ENCODE assay signal across 2 cellular contexts in the genomic region with DNA sequence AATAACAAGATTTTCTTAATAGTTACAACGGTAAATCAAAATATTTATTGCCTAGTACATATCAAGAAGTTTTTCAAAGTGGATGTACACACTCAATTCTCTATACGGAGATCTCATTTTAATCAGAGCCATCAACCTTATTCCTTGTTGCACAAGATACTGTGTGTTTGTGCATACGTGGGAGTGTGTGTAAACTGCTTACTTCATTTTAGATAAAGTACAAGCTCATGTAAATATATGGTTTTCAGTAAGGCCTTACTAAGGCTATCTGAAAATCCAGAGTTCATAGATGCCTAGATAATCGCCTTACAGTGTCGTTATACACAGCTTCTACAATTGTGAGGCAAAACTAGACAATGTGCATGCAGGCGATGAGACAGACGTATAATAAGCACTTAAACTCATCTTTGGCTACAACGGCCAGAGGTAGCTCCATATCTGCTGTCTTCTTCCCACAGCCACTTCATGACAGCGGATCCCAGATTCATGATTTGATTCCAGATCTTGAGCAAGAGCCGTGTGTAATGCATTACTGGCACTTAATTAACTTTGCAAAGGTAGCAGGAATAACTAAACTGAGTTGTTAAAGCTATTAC.
TF ChIP-seq lines count a peak whose summit lies in the region.

No MANE protein-coding gene starts in this region.

TF ChIP-seq in A549, 52 proteins besides CTCF, POLR2A, EP300 and RAD21 (continued from another document):
- TF ChIP-seq, protein P1, sequence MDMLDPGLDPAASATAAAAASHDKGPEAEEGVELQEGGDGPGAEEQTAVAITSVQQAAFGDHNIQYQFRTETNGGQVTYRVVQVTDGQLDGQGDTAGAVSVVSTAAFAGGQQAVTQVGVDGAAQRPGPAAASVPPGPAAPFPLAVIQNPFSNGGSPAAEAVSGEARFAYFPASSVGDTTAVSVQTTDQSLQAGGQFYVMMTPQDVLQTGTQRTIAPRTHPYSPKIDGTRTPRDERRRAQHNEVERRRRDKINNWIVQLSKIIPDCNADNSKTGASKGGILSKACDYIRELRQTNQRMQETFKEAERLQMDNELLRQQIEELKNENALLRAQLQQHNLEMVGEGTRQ (IDR thresholded peaks at IDR 0.05): no peak
- TF ChIP-seq JUN (IDR thresholded peaks at IDR 0.05) (no peak), KDM5A (IDR thresholded peaks at IDR 0.05) (no peak), GATA3 (IDR thresholded peaks at IDR 0.05; ENCODE audit: borderline replicate concordance) (no peak), RARB (CRISPR knock-in tag; IDR thresholded peaks at IDR 0.05) (no peak), CHD2 (IDR thresholded peaks at IDR 0.05; ENCODE audit: low read length, partially characterized antibody) (no peak), RCOR1 (IDR thresholded peaks at IDR 0.05; ENCODE audit: low read depth, low read length) (no peak), MAFK (IDR thresholded peaks at IDR 0.05; ENCODE audit: partially characterized antibody) (no peak)
- TF ChIP-seq, protein P2, sequence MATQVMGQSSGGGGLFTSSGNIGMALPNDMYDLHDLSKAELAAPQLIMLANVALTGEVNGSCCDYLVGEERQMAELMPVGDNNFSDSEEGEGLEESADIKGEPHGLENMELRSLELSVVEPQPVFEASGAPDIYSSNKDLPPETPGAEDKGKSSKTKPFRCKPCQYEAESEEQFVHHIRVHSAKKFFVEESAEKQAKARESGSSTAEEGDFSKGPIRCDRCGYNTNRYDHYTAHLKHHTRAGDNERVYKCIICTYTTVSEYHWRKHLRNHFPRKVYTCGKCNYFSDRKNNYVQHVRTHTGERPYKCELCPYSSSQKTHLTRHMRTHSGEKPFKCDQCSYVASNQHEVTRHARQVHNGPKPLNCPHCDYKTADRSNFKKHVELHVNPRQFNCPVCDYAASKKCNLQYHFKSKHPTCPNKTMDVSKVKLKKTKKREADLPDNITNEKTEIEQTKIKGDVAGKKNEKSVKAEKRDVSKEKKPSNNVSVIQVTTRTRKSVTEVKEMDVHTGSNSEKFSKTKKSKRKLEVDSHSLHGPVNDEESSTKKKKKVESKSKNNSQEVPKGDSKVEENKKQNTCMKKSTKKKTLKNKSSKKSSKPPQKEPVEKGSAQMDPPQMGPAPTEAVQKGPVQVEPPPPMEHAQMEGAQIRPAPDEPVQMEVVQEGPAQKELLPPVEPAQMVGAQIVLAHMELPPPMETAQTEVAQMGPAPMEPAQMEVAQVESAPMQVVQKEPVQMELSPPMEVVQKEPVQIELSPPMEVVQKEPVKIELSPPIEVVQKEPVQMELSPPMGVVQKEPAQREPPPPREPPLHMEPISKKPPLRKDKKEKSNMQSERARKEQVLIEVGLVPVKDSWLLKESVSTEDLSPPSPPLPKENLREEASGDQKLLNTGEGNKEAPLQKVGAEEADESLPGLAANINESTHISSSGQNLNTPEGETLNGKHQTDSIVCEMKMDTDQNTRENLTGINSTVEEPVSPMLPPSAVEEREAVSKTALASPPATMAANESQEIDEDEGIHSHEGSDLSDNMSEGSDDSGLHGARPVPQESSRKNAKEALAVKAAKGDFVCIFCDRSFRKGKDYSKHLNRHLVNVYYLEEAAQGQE (IDR thresholded peaks at IDR 0.05): no peak

TF ChIP-seq in liver, 16 proteins besides CTCF, POLR2A, EP300 and RAD21:
- TF ChIP-seq, protein P3, sequence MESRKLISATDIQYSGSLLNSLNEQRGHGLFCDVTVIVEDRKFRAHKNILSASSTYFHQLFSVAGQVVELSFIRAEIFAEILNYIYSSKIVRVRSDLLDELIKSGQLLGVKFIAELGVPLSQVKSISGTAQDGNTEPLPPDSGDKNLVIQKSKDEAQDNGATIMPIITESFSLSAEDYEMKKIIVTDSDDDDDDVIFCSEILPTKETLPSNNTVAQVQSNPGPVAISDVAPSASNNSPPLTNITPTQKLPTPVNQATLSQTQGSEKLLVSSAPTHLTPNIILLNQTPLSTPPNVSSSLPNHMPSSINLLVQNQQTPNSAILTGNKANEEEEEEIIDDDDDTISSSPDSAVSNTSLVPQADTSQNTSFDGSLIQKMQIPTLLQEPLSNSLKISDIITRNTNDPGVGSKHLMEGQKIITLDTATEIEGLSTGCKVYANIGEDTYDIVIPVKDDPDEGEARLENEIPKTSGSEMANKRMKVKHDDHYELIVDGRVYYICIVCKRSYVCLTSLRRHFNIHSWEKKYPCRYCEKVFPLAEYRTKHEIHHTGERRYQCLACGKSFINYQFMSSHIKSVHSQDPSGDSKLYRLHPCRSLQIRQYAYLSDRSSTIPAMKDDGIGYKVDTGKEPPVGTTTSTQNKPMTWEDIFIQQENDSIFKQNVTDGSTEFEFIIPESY (IDR thresholded peaks at IDR 0.05): no peak
- TF ChIP-seq HNF4A (conservative IDR thresholded peaks at IDR 0.05) (peak in 1 of 2 donors; percentile 46), SP1 (IDR thresholded peaks at IDR 0.05) (peak; percentile 16), JUND (IDR thresholded peaks at IDR 0.05) (no peak), TAF1 (conservative IDR thresholded peaks at IDR 0.05) (no peak), HNF4G (IDR thresholded peaks at IDR 0.05) (no peak), EGR1 (IDR thresholded peaks at IDR 0.05; ENCODE audit: low read depth in 2 of 2) (peak; percentile 45 to 47), YY1 (IDR thresholded peaks at IDR 0.05) (peak; percentile 49), FOXA1 (IDR thresholded peaks at IDR 0.05) (no peak), FOXA2 (IDR thresholded peaks at IDR 0.05) (peak; percentile 54), RXRA (IDR thresholded peaks at IDR 0.05) (peak in 1 of 2 donors; percentile 60), GABPA (IDR thresholded peaks at IDR 0.05 in 1 of 2, conservative IDR thresholded peaks at IDR 0.05 in 1 of 2) (no peak), NR2F2 (IDR thresholded peaks at IDR 0.05) (no peak)
- TF ChIP-seq, protein P4, sequence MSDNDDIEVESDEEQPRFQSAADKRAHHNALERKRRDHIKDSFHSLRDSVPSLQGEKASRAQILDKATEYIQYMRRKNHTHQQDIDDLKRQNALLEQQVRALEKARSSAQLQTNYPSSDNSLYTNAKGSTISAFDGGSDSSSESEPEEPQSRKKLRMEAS (IDR thresholded peaks at IDR 0.05): no peak
- TF ChIP-seq, protein P5, sequence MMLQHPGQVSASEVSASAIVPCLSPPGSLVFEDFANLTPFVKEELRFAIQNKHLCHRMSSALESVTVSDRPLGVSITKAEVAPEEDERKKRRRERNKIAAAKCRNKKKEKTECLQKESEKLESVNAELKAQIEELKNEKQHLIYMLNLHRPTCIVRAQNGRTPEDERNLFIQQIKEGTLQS (IDR thresholded peaks at IDR 0.05): no peak
- TF ChIP-seq, protein P2 (IDR thresholded peaks at IDR 0.05): no peak
TF ChIP-seq in liver: peak in this region for 6.
